30 cellular contexts compared by ENCODE assay signal in genomic region chr16:72355561-72355960, GRCh38.
DNase-seq lines count a peak whose midpoint lies in the region; ATAC-seq and TF ChIP-seq lines count a peak whose summit lies in the region.
"Had no signal": no experiment of that assay in that cellular context is flagged by ENCODE, and none has a peak within 500 bp of the region (broad histone marks: within the 10 kb centered on the region; RNA-seq: fewer than 3 reads in every experiment).

No MANE protein-coding gene starts in this region.

- H3K36me3 Mint-ChIP-seq in activated CD4-positive, alpha-beta T cell treated with anti-CD3 and anti-CD28 coated beads, Interleukin-2, amount 10 ng/mL, durations not matched to agents 7 days and 5 days (ENCODE audit: low read depth), result no peaks in the 10 kb centered on the region
- H3K36me3 Mint-ChIP-seq: activated CD4-positive, alpha-beta memory T cell treated with anti-CD3 and anti-CD28 coated beads for 36 hours; activated naive CD4-positive, alpha-beta T cell treated with anti-CD3 and anti-CD28 coated beads, Interleukin-2, amount 50 U/mL, for 24 hours; stimulated activated naive B cell treated with anti-CD40 and anti-IgM and Interleukin-4, amounts not matched to agents 10 μg/mL and 1 μg/mL and 100 μg/mL, for 72 hours had no signal

- CTCF ChIA-PET in activated CD4-positive, alpha-beta T cell treated with anti-CD3 and anti-CD28 coated beads, Interleukin-2, amount 10 ng/mL, durations not matched to agents 7 days and 5 days (lab: Charles Lee), result interaction anchor here (0.9 kb wide), 1 partner anchor 235 kb away, joined by 3 read pairs; no protein-coding TSS in a partner anchor

- no peak overlapping the region for H2AFZ ChIP-seq in ACC112 (ENCODE audit: low read length, unreplicated experiment)

- no peaks in the 10 kb centered on the region for H3K27me3 Mint-ChIP-seq in activated CD4-positive, alpha-beta T cell treated with anti-CD3 and anti-CD28 coated beads, Interleukin-2, amount 10 ng/mL, durations not matched to agents 7 days and 5 days
- H3K27me3 Mint-ChIP-seq: activated CD4-positive, alpha-beta memory T cell treated with anti-CD3 and anti-CD28 coated beads for 36 hours; activated naive CD4-positive, alpha-beta T cell treated with anti-CD3 and anti-CD28 coated beads, Interleukin-2, amount 50 U/mL, for 24 hours; activated T-helper 17 cell treated with anti-CD3 and anti-CD28 coated beads, Interleukin-2, amount 50 U/mL, for 72 hours; stimulated activated naive B cell treated with anti-CD40 and anti-IgM and Interleukin-4, amounts not matched to agents 10 μg/mL and 1 μg/mL and 100 μg/mL, for 72 hours had no signal

- in situ Hi-C loops in ACHN (cut with HindIII; ENCODE audit: low pct_ligation_motif_present, low pct_unique_long_range_greater_than_20kb, low sequenced_read_pairs), result no loop called here

- H3K79me2 ChIP-seq in ACC112 (ENCODE audit: control insufficient read depth, insufficient read depth, low read length, unreplicated experiment), result no peaks in the 10 kb centered on the region

- TF ChIP-seq CTCF in cardiac fibroblast (IDR thresholded peaks at IDR 0.05; ENCODE audit: low read depth, low read length), result no peak

- POLR2A ChIA-PET in activated CD4-positive, alpha-beta T cell treated with anti-CD3 and anti-CD28 coated beads, Interleukin-2, amount 10 ng/mL, durations not matched to agents 7 days and 5 days (lab: Charles Lee), result no interaction called here

- no peak for ATAC-seq in GM21786 (IDR thresholded peaks at IDR 0.05; ENCODE audit: unreplicated experiment)
- ATAC-seq: activated T-helper 17 cell treated with anti-CD3 and anti-CD28 coated beads, Interleukin-2, amount 50 U/mL, for 72 hours; mucosa of descending colon; right cardiac atrium; stimulated activated naive B cell treated with anti-CD40 and anti-IgM and Interleukin-4, amounts not matched to agents 10 μg/mL and 1 μg/mL and 100 μg/mL, for 72 hours had no signal

- no peak overlapping the region for H3K27ac Mint-ChIP-seq in activated CD4-positive, alpha-beta T cell treated with anti-CD3 and anti-CD28 coated beads, Interleukin-2, amount 10 ng/mL, durations not matched to agents 7 days and 5 days
- H3K27ac Mint-ChIP-seq: activated CD4-positive, alpha-beta memory T cell treated with anti-CD3 and anti-CD28 coated beads for 36 hours; activated naive CD4-positive, alpha-beta T cell treated with anti-CD3 and anti-CD28 coated beads, Interleukin-2, amount 50 U/mL, for 24 hours; activated T-helper 17 cell treated with anti-CD3 and anti-CD28 coated beads, Interleukin-2, amount 50 U/mL, for 72 hours; H9; nephron progenitor cell; stimulated activated naive B cell treated with anti-CD40 and anti-IgM and Interleukin-4, amounts not matched to agents 10 μg/mL and 1 μg/mL and 100 μg/mL, for 72 hours had no signal

- no peaks in the 10 kb centered on the region for H3K9me3 Mint-ChIP-seq in activated CD4-positive, alpha-beta T cell treated with anti-CD3 and anti-CD28 coated beads, Interleukin-2, amount 10 ng/mL, durations not matched to agents 7 days and 5 days
- H3K9me3 Mint-ChIP-seq: activated naive CD4-positive, alpha-beta T cell treated with anti-CD3 and anti-CD28 coated beads, Interleukin-2, amount 50 U/mL, for 24 hours; activated T-helper 17 cell treated with anti-CD3 and anti-CD28 coated beads, Interleukin-2, amount 50 U/mL, for 72 hours had no signal

- DNase-seq in HCEC 1CT (peak; percentile 3), cardiac fibroblast (ENCODE audit: low read depth in 2 of 2) (peak; percentile 66 to 76), iris pigment epithelial cell (ENCODE audit: low read depth) (peak; percentile 86), ACHN (no peak), NCI-H82 treated with DMSO at 0.1 percent for 48 hours (lab: John Stamatoyannopoulos, UW; ENCODE audit: unreplicated experiment) (no peak)
- DNase-seq in activated CD4-positive, alpha-beta T cell treated with anti-CD3 and anti-CD28 coated beads, Interleukin-2, amount 10 ng/mL, durations not matched to agents 7 days and 5 days, result no peak
- DNase-seq: 8988T; activated CD4-positive, alpha-beta memory T cell treated with anti-CD3 and anti-CD28 coated beads for 36 hours; activated CD4-positive, CD25-positive, alpha-beta regulatory T cell; cerebellar nuclear complex; foreskin melanocyte; H9; KG1; mucosa of descending colon; NCI-H1436; NCI-H2081 treated with DMSO at 0.1 percent for 48 hours; NCI-H446; NCI-H774; nephron progenitor cell; right cardiac atrium; RPMI8226; stimulated activated naive B cell treated with anti-CD40 and anti-IgM and Interleukin-4, amounts not matched to agents 10 μg/mL and 1 μg/mL and 100 μg/mL, for 72 hours; T-helper 1 cell had no signal

- H3K4me3 Mint-ChIP-seq in activated CD4-positive, alpha-beta T cell treated with anti-CD3 and anti-CD28 coated beads, Interleukin-2, amount 10 ng/mL, durations not matched to agents 7 days and 5 days, result no peak overlapping the region
- H3K4me3 Mint-ChIP-seq: activated CD4-positive, alpha-beta memory T cell treated with anti-CD3 and anti-CD28 coated beads for 36 hours; activated naive CD4-positive, alpha-beta T cell treated with anti-CD3 and anti-CD28 coated beads, Interleukin-2, amount 50 U/mL, for 24 hours; activated T-helper 17 cell treated with anti-CD3 and anti-CD28 coated beads, Interleukin-2, amount 50 U/mL, for 72 hours; H9; nephron progenitor cell; stimulated activated naive B cell treated with anti-CD40 and anti-IgM and Interleukin-4, amounts not matched to agents 10 μg/mL and 1 μg/mL and 100 μg/mL, for 72 hours had no signal

- H3K4me1 Mint-ChIP-seq in activated CD4-positive, alpha-beta T cell treated with anti-CD3 and anti-CD28 coated beads, Interleukin-2, amount 10 ng/mL, durations not matched to agents 7 days and 5 days, result no peaks in the 10 kb centered on the region
- H3K4me1 Mint-ChIP-seq: activated naive CD4-positive, alpha-beta T cell treated with anti-CD3 and anti-CD28 coated beads, Interleukin-2, amount 50 U/mL, for 24 hours; activated T-helper 17 cell treated with anti-CD3 and anti-CD28 coated beads, Interleukin-2, amount 50 U/mL, for 72 hours; H9; stimulated activated naive B cell treated with anti-CD40 and anti-IgM and Interleukin-4, amounts not matched to agents 10 μg/mL and 1 μg/mL and 100 μg/mL, for 72 hours had no signal

- no peaks in the 10 kb centered on the region for H3K27me3 ChIP-seq in ACC112 (ENCODE audit: insufficient read depth, low read length)
- H3K27me3 ChIP-seq: ascending aorta, BLaER1 had no signal

- H3K27ac ChIP-seq in ACC112 (ENCODE audit: low read depth, low read length), result 0 out of 2 replicates have a peak overlapping the region, but pooled peaks have one; percentile 36
- H3K27ac ChIP-seq: ascending aorta, BLaER1 had no signal

- H3K4me1 ChIP-seq in ACC112 (ENCODE audit: control insufficient read depth, insufficient read depth, low read length, unreplicated experiment), result peaks cover 5% of the 10 kb centered on the region
- H3K4me1 ChIP-seq: ascending aorta, BLaER1 had no signal

- H3K4me3 ChIP-seq in ACC112 (ENCODE audit: low read depth, low read length) (no peak overlapping the region), cardiac fibroblast (replicated peaks in 1 of 2; ENCODE audit: low read depth in 2 of 2, low read length in 2 of 2) (no peak overlapping the region)
- H3K4me3 ChIP-seq: ascending aorta, BLaER1, lung, mucosa of descending colon had no signal

- no peaks in the 10 kb centered on the region for H3K36me3 ChIP-seq in ACC112 (ENCODE audit: insufficient read depth, low read length)
- H3K36me3 ChIP-seq: ascending aorta, BLaER1 had no signal

Comparison
In these comparisons a context has a peak if more than half of its experiments do, and no peak if none do; other contexts are left out.
1. DNase-seq: peak in HCEC 1CT (single experiment), cardiac fibroblast (2 of 2) and iris pigment epithelial cell (single experiment); none in ACHN (single experiment), activated CD4-positive, alpha-beta T cell treated with anti-CD3 and anti-CD28 coated beads, Interleukin-2, amount 10 ng/mL, durations not matched to agents 7 days and 5 days (single experiment) and NCI-H82 treated with DMSO at 0.1 percent for 48 hours (single experiment).